Comparison of ENCODE assay signal across 10 cellular contexts in the genomic region with DNA sequence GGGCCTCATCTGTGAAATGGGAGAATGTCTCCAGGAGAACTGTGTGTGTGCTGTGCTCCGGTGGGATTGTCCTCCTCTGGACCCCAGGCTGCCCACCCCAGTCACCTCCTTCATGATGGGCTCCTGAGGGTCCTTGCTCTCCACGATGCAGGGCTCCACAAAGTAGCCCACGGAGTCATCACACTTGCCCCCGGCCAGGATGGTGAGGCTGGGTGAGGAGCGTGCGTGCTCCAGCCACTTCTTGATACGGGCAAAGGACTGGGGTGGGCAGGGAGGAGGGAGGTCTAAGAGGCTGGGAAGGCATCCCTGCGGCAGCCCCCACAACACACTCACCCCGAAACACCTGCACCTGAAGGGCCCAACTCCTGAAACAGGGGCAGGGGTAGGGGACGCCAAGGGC. TPM values are rescaled to one million over a fixed set of nuclear protein-coding genes. Genes with fewer than 3 reads are reported as not detected.
"Had no signal": no experiment of that assay in that cellular context is flagged by ENCODE, and none has a peak within 500 bp of the region (broad histone marks: within the 10 kb centered on the region; RNA-seq: fewer than 3 reads in every experiment).

No MANE protein-coding gene starts in this region.

- H3K4me3 ChIP-seq: K562 had no signal

- H3K9ac ChIP-seq: KMS-11 had no signal

- H3K27ac ChIP-seq: HL-60, KMS-11 had no signal

- H3K4me2 ChIP-seq: KMS-11 had no signal

- FAIRE-seq: HTR-8/SVneo, K562 had no signal

- DNase-seq: IMR-90, KBM-7, KG1 had no signal

RNA-seq across cellular contexts. Expression of a gene that starts 16.8 kb away (rescaled TPM):
- total RNA-seq: HT-29, HT1080, IMR-90, K562 had no signal
- polyA plus RNA-seq: IgD-negative memory B cell, IMR-90, K562 had no signal
